8 cellular contexts compared by ENCODE assay signal in the genomic region with DNA sequence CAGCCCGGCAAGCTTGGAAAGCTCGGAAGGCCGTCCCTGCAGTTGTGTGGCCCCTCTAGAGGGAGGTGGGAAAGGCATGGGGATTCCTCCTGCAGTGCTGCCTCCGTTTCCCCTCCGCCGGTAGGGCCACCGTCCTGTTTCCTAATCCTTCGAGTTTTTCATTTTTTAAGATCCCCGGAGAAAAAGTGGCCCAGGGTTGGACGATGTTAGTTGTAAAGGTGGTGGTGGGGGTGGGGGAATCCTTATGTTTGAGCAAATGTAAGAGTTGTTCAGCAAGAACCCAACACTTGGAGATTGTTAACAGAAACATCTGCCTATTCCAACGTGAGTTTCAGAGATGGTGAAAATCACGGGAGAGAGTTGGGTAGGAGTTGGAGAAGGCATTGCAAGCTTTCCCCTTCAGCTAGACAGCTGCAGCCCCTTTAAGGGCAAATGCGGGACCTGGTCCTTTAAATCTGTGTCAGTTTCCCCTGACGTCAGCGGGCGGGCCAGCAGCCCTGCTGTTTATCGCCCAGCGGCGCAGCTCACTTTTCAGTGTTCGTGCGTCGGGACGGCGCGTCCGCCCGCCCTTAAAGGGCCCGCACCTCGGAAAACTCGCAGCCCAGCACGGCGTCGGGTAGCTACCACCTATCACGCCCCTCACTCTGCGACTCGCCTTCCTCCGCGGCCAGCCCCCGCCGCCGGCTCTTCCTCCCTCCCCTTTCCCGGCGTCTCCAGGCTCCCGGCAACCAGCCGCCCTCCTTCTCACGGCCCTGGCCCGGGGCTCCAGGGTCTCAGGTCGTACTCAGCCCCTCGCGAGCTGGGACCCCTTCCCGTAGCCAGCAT. TPM values are rescaled to one million over a fixed set of nuclear protein-coding genes. Genes with fewer than 3 reads are reported as not detected.
DNase-seq lines count a peak whose midpoint lies in the region; ATAC-seq, FAIRE-seq and TF ChIP-seq lines count a peak whose summit lies in the region.

A gene (plus strand): TSS at position 534 of the 825 bp plus-strand sequence. CDS start 521 bp downstream, outside the sequence.

- H3K79me2 ChIP-seq in H1 (ENCODE audit: control insufficient read depth in 1 of 2, insufficient read depth in 2 of 2, low read length in 2 of 2): no peaks in the 10 kb centered on the region

- H4K8ac ChIP-seq in H1 (ENCODE audit: extremely low read depth, insufficient read depth, low read length): peak within 1 kb of the TSS; percentile 76; the same call in 1 of the 2 replicates

- TF ChIP-seq CTCF in H1 (IDR thresholded peaks at IDR 0.05; ENCODE audit: control extremely low read depth in 1 of 3, insufficient read depth in 1 of 3, low read depth in 1 of 3, low read length in 3 of 3): peak in 1 of 3 experiments; percentile 5; a peak in 1 of 4 replicates

- peak within 1 kb of the TSS; percentile 34 to 74 (median 65) for H3K9ac ChIP-seq in H1 (replicated peaks in 1 of 4; ENCODE audit: extremely low read depth in 1 of 4, low read depth in 3 of 4, low read length in 3 of 4)

- no peak within 1 kb of the TSS for H3K14ac ChIP-seq in H1 (ENCODE audit: insufficient read length)

- peaks cover 6 to 16% (median 12%) of the 10 kb centered on the region in 4 experiments for H3K4me1 ChIP-seq in H1 (replicated peaks in 1 of 4; ENCODE audit: control insufficient read depth in 3 of 4, insufficient read depth in 4 of 4, low read length in 3 of 4)

- H3K27me3 Mint-ChIP-seq in memory B cell: no peaks in the 10 kb centered on the region

- POLR2A ChIA-PET in H1 (lab: Charles Lee; ENCODE audit: partially characterized antibody): interaction anchor here (0.7 to 12.6 kb wide), 12 partner anchors 8 to 56 kb away, joined by 4 to 153 read pairs (median 5); a partner anchor contains a TSS

- peak within 1 kb of the TSS; percentile 87 to 96 for H3K4me2 ChIP-seq in H1 (ENCODE audit: insufficient read depth in 1 of 2, low read depth in 2 of 2, low read length in 2 of 2)

- CTCF ChIA-PET in H1 (lab: Charles Lee; ENCODE audit: partially characterized antibody): interaction anchor here (0.5 to 14.0 kb wide), 8 partner anchors 14 to 377 kb away, joined by 3 to 359 read pairs (median 4); a partner anchor contains a TSS

- H3K23me2 ChIP-seq in H1 (ENCODE audit: low read depth, low read length): peaks cover 11% of the 10 kb centered on the region

- no peak within 1 kb of the TSS for H3K56ac ChIP-seq in H1 (replicated peaks; ENCODE audit: insufficient read length, low read depth, low read length)

- H3K27ac Mint-ChIP-seq in memory B cell: peak within 1 kb of the TSS; percentile 93

- TF ChIP-seq EP300 in H1 (IDR thresholded peaks at IDR 0.05; ENCODE audit: borderline replicate concordance in 1 of 2, low read depth in 2 of 2, low read length in 2 of 2): peak in 1 of 2 experiments; percentile 22; a peak in 1 of 3 replicates

- H3K36me3 Mint-ChIP-seq in memory B cell: peaks cover 4% of the 10 kb centered on the region

- peak; percentile 98 for FAIRE-seq in HTR-8/SVneo (lab: Jason Lieb, UNC)
- FAIRE-seq in H1 (lab: Jason Lieb, UNC): peak; percentile 75

- H2BK12ac ChIP-seq in H1 (ENCODE audit: low read depth, low read length): 0 out of 2 replicates have a peak within 1 kb of the TSS, but pooled peaks have one; percentile 53

- peak within 1 kb of the TSS; percentile 58; the same call in 1 of the 2 replicates for H2AFZ ChIP-seq in H1 (ENCODE audit: low read length)

- H3K4me3 Mint-ChIP-seq in memory B cell: peak within 1 kb of the TSS; percentile 96

- no peak within 1 kb of the TSS for H3K4ac ChIP-seq in H1 (replicated peaks; ENCODE audit: insufficient read length, low read depth, low read length)

- no peak within 1 kb of the TSS for H2BK20ac ChIP-seq in H1 (ENCODE audit: low read length)

- no peak within 1 kb of the TSS for H4K91ac ChIP-seq in H1 (replicated peaks; ENCODE audit: insufficient read length, low read length)

- H4K20me1 ChIP-seq in H1 (replicated peaks in 1 of 2; ENCODE audit: control insufficient read depth in 1 of 2, insufficient read depth in 2 of 2, low read length in 2 of 2): peaks cover 1 to 4% of the 10 kb centered on the region in 2 experiments

- peak within 1 kb of the TSS; percentile 63; the same call in 1 of the 2 replicates for H2BK5ac ChIP-seq in H1 (ENCODE audit: low read depth, low read length)

- no peaks in the 10 kb centered on the region; the same call in 1 of the 2 replicates for H3K79me1 ChIP-seq in H1 (ENCODE audit: low read depth, low read length)

- H3K9me3 ChIP-seq in H1 (ENCODE audit: insufficient read depth in 2 of 2, low read depth in 1 of 2, low read length in 1 of 2): no peaks in the 10 kb centered on the region

- peak within 1 kb of the TSS; percentile 79 to 89 (median 82) for H3K4me3 ChIP-seq in H1 (ENCODE audit: extremely low read depth in 1 of 4, insufficient read depth in 2 of 4, low read depth in 3 of 4, low read length in 4 of 4)

- H4K5ac ChIP-seq in H1 (ENCODE audit: insufficient read length, low read depth, low read length): peak within 1 kb of the TSS; percentile 60

- no peak within 1 kb of the TSS for H3K23ac ChIP-seq in H1 (ENCODE audit: insufficient read length)

- no peak for TF ChIP-seq RAD21 in H1 (IDR thresholded peaks at IDR 0.05 in 1 of 2, conservative IDR thresholded peaks at IDR 0.05 in 1 of 2; ENCODE audit: low read depth in 2 of 2, low read length in 2 of 2)

- 5% methylated on average over 41 of the region's 51 CpGs; no CpG with 5 or more reads in 1 of the 2 experiments for WGBS in H1 (ENCODE audit: extremely low coverage in 1 of 2, insufficient coverage in 1 of 2, insufficient read length in 1 of 2, insufficient replicate concordance in 2 of 2, low coverage in 1 of 2, low lambda C conversion rate in 2 of 2, missing lambda C conversion rate in 1 of 2), 2 experiments

- H3K9me3 Mint-ChIP-seq in memory B cell: no peaks in the 10 kb centered on the region

- peak within 1 kb of the TSS; percentile 16; the same call in 1 of the 2 replicates for H3K27ac ChIP-seq in H1 (ENCODE audit: low read depth, low read length)

- no peak within 1 kb of the TSS for H2AK5ac ChIP-seq in H1 (ENCODE audit: low read depth, low read length)

- H3K27me3 ChIP-seq in H1 (replicated peaks in 1 of 4; ENCODE audit: control insufficient read depth in 3 of 4, extremely low read depth in 1 of 4, insufficient read depth in 3 of 4, low read length in 3 of 4): no peaks in the 10 kb centered on the region

- H2BK15ac ChIP-seq in H1 (ENCODE audit: low read length): no peak within 1 kb of the TSS

- DNase-seq in COLO668 (lab: John Stamatoyannopoulos, UW; ENCODE audit: unreplicated experiment) (peak; percentile 90), HTR-8/SVneo (ENCODE audit: insufficient read length, low spot score) (peak; percentile 93), NOMO-1 treated with dmso at 0.1 percent for 144 hours (lab: John Stamatoyannopoulos, UW; ENCODE audit: unreplicated experiment) (peak; percentile 80), H1 (ENCODE audit: low read depth in 1 of 2, low spot score in 2 of 2) (peak; percentile 86 to 92), memory B cell (ENCODE audit: low spot score in 2 of 2) (peak; percentile 70 to 77)
- peak; percentile 50 to 74 (median 73) for DNase-seq in activated CD8-positive, alpha-beta memory T cell treated with anti-CD3 and anti-CD28 coated beads for 48 hours (ENCODE audit: low read depth in 2 of 3, low spot score in 2 of 3)
- peak; percentile 78 for DNase-seq in stimulated activated CD8-positive, alpha-beta memory T cell treated with anti-CD3 and anti-CD28 coated beads, Interleukin-12 subunit alpha, Interleukin-12 subunit beta, amount 100 ng/mL, for 24 hours (ENCODE audit: extremely low read depth)

- peaks cover 22% of the 10 kb centered on the region for H3K4me1 Mint-ChIP-seq in memory B cell

- no peak within 1 kb of the TSS; the same call in 1 of the 2 replicates for H3K18ac ChIP-seq in H1 (ENCODE audit: extremely low read depth, low read length)

- peak; percentile 91 for ATAC-seq in GM21360 (IDR thresholded peaks at IDR 0.05; ENCODE audit: unreplicated experiment)
- ATAC-seq in memory B cell (ENCODE audit: low read depth): peak; percentile 87

- TF ChIP-seq POLR2A in H1 (IDR thresholded peaks at IDR 0.05; ENCODE audit: control extremely low read depth in 1 of 2, low read depth in 2 of 2, low read length in 2 of 2): peak; percentile 80 to 81

- no peak within 1 kb of the TSS for H2BK120ac ChIP-seq in H1 (replicated peaks; ENCODE audit: low read depth, low read length)

- H3K36me3 ChIP-seq in H1 (ENCODE audit: control insufficient read depth in 2 of 4, insufficient read depth in 4 of 4, low read length in 3 of 4): peaks cover 0 to 4% (median 3%) of the 10 kb centered on the region in 4 experiments; a peak in 2 of 8 replicates

TF ChIP-seq in H1, 55 proteins besides CTCF, POLR2A, EP300 and RAD21 (continues in another document):
- TF ChIP-seq SP1 (IDR thresholded peaks at IDR 0.05; ENCODE audit: low read depth, low read length): peak; percentile 61; the same call in 1 of the 2 replicates
- peak; percentile 88 for TF ChIP-seq CREB1 (IDR thresholded peaks at IDR 0.05)
- no peak for TF ChIP-seq NRF1 (IDR thresholded peaks at IDR 0.05; ENCODE audit: low read depth, low read length)
- TF ChIP-seq BACH1 (IDR thresholded peaks at IDR 0.05; ENCODE audit: low read length): peak; percentile 57; the same call in 1 of the 2 replicates
- TF ChIP-seq PHF8 (conservative IDR thresholded peaks at IDR 0.05; ENCODE audit: low read depth, low read length): no peak
- TF ChIP-seq, protein P1, sequence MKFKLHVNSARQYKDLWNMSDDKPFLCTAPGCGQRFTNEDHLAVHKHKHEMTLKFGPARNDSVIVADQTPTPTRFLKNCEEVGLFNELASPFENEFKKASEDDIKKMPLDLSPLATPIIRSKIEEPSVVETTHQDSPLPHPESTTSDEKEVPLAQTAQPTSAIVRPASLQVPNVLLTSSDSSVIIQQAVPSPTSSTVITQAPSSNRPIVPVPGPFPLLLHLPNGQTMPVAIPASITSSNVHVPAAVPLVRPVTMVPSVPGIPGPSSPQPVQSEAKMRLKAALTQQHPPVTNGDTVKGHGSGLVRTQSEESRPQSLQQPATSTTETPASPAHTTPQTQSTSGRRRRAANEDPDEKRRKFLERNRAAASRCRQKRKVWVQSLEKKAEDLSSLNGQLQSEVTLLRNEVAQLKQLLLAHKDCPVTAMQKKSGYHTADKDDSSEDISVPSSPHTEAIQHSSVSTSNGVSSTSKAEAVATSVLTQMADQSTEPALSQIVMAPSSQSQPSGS (IDR thresholded peaks at IDR 0.05; ENCODE audit: low read length): peak; percentile 92
- no peak for TF ChIP-seq CTBP2 (IDR thresholded peaks at IDR 0.05; ENCODE audit: borderline replicate concordance, insufficient read depth, insufficient read length, low read length)

RNA-seq across cellular contexts. Expression of the gene that starts here (rescaled TPM):
- 14.6 and 18.5 TPM in 2 replicates for total RNA-seq in H1 (2021; fragmentation: NEBNext Ultra II Directional; extraction: Animal tissue kit (Norgen Biotek cat#: 25700))
- 21.1 and 26.7 TPM in 2 replicates for polyA plus RNA-seq in H1 (2011; rRNA removed)
- 15.5 TPM for polyA plus RNA-seq in H1 (2011; cell fraction: cytosol; rRNA removed)
- 85.9 TPM for polyA plus RNA-seq in H1 (2011; cell fraction: nucleus; rRNA removed)
- polyA plus RNA-seq in H1 (2012, experiment 1 of 2): 13.3 to 18.4 TPM (median 14.8 TPM) in 4 replicates
- polyA plus RNA-seq in H1 (2012, experiment 2 of 2): 12.4 TPM
- polyA plus RNA-seq in H1 (2013, experiment 1 of 2): 15.5 TPM
- 14.7 TPM for polyA plus RNA-seq in H1 (2013, experiment 2 of 2)
- 27.2 and 33.9 TPM in 2 replicates for polyA minus RNA-seq in H1 (2011; rRNA and poly(A)+ RNA removed)
- polyA minus RNA-seq in H1 (2011; cell fraction: cytosol; rRNA and poly(A)+ RNA removed): 12.8 TPM
- 35.6 TPM for polyA minus RNA-seq in H1 (2011; cell fraction: nucleus; rRNA and poly(A)+ RNA removed)

Comparison
In these comparisons a context has a peak if more than half of its experiments do, and no peak if none do; other contexts are left out.
1. Peak in every context shown above with its lines: DNase-seq, ATAC-seq, H3K4me3 ChIP-seq and H3K27ac ChIP-seq.